Comparison of ENCODE assay signal across 2 cellular contexts in the genomic region with DNA sequence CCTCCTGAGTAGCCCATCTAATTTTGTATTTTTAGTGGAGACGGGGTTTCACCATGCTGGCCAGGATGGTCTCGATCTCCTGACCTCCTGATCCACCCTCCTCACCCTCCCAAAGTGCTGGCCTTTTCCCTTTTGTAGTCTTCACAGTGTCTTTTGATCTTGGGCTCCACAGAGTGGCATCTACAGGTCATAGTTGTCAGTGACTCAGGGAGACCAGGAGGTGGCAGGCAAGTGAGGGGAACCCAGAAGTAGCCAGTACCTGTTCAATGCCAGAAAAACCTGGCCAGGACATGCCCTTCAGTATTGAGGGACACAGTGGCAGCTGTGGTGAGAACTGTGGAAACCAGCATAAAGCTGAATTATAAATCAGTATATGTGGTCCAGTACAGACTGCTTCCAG.
TF ChIP-seq lines count a peak whose summit lies in the region.

No MANE protein-coding gene starts in this region.

TF ChIP-seq in SK-N-SH treated with all-trans-retinoic acid at 6 μM for 48 hours, 23 proteins besides CTCF, POLR2A, EP300 and RAD21 (continued from another document):
- TF ChIP-seq SNAI2 (CRISPR knock-in tag; IDR thresholded peaks at IDR 0.05) = no peak
- TF ChIP-seq ZNF8 (CRISPR knock-in tag; IDR thresholded peaks at IDR 0.05) = no peak
- TF ChIP-seq ZC3H10 (CRISPR knock-in tag; IDR thresholded peaks at IDR 0.05) = no peak
- TF ChIP-seq, protein P1, sequence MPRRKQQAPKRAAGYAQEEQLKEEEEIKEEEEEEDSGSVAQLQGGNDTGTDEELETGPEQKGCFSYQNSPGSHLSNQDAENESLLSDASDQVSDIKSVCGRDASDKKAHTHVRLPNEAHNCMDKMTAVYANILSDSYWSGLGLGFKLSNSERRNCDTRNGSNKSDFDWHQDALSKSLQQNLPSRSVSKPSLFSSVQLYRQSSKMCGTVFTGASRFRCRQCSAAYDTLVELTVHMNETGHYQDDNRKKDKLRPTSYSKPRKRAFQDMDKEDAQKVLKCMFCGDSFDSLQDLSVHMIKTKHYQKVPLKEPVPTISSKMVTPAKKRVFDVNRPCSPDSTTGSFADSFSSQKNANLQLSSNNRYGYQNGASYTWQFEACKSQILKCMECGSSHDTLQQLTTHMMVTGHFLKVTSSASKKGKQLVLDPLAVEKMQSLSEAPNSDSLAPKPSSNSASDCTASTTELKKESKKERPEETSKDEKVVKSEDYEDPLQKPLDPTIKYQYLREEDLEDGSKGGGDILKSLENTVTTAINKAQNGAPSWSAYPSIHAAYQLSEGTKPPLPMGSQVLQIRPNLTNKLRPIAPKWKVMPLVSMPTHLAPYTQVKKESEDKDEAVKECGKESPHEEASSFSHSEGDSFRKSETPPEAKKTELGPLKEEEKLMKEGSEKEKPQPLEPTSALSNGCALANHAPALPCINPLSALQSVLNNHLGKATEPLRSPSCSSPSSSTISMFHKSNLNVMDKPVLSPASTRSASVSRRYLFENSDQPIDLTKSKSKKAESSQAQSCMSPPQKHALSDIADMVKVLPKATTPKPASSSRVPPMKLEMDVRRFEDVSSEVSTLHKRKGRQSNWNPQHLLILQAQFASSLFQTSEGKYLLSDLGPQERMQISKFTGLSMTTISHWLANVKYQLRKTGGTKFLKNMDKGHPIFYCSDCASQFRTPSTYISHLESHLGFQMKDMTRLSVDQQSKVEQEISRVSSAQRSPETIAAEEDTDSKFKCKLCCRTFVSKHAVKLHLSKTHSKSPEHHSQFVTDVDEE (CRISPR knock-in tag; IDR thresholded peaks at IDR 0.05) = no peak
- TF ChIP-seq PPARA (CRISPR knock-in tag; IDR thresholded peaks at IDR 0.05; ENCODE audit: borderline replicate concordance) = no peak
- TF ChIP-seq, protein P2, sequence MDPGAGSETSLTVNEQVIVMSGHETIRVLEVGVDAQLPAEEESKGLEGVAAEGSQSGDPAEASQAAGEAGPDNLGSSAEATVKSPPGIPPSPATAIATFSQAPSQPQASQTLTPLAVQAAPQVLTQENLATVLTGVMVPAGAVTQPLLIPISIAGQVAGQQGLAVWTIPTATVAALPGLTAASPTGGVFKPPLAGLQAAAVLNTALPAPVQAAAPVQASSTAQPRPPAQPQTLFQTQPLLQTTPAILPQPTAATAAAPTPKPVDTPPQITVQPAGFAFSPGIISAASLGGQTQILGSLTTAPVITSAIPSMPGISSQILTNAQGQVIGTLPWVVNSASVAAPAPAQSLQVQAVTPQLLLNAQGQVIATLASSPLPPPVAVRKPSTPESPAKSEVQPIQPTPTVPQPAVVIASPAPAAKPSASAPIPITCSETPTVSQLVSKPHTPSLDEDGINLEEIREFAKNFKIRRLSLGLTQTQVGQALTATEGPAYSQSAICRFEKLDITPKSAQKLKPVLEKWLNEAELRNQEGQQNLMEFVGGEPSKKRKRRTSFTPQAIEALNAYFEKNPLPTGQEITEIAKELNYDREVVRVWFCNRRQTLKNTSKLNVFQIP (CRISPR knock-in tag; IDR thresholded peaks at IDR 0.05; ENCODE audit: borderline replicate concordance, low read depth) = no peak

TF ChIP-seq in SK-N-SH, 30 proteins besides CTCF, POLR2A, EP300 and RAD21 (continued from another document):
- TF ChIP-seq, protein P3, sequence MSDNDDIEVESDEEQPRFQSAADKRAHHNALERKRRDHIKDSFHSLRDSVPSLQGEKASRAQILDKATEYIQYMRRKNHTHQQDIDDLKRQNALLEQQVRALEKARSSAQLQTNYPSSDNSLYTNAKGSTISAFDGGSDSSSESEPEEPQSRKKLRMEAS (IDR thresholded peaks at IDR 0.05; ENCODE audit: low read depth) = no peak
- no peak for TF ChIP-seq FOXJ3 (CRISPR knock-in tag; IDR thresholded peaks at IDR 0.05)
- no peak for TF ChIP-seq YY1 (IDR thresholded peaks at IDR 0.05; ENCODE audit: low read depth)
- TF ChIP-seq, protein P4, sequence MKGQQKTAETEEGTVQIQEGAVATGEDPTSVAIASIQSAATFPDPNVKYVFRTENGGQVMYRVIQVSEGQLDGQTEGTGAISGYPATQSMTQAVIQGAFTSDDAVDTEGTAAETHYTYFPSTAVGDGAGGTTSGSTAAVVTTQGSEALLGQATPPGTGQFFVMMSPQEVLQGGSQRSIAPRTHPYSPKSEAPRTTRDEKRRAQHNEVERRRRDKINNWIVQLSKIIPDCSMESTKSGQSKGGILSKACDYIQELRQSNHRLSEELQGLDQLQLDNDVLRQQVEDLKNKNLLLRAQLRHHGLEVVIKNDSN (IDR thresholded peaks at IDR 0.05; ENCODE audit: borderline replicate concordance, low read depth) = no peak
- TF ChIP-seq RFX5 (IDR thresholded peaks at IDR 0.05; ENCODE audit: low read length) = no peak
- no peak for TF ChIP-seq POLR2AphosphoS5 (IDR thresholded peaks at IDR 0.05; ENCODE audit: low read depth, low read length)
- TF ChIP-seq MXI1 (IDR thresholded peaks at IDR 0.05; ENCODE audit: low read depth, low read length) = no peak
- TF ChIP-seq CHD2 (IDR thresholded peaks at IDR 0.05; ENCODE audit: low read length, partially characterized antibody) = no peak
- no peak for TF ChIP-seq NRF1 (IDR thresholded peaks at IDR 0.05; ENCODE audit: low read depth, low read length)
- no peak for TF ChIP-seq FOXM1 (IDR thresholded peaks at IDR 0.05; ENCODE audit: low read depth)
- TF ChIP-seq, protein P5, sequence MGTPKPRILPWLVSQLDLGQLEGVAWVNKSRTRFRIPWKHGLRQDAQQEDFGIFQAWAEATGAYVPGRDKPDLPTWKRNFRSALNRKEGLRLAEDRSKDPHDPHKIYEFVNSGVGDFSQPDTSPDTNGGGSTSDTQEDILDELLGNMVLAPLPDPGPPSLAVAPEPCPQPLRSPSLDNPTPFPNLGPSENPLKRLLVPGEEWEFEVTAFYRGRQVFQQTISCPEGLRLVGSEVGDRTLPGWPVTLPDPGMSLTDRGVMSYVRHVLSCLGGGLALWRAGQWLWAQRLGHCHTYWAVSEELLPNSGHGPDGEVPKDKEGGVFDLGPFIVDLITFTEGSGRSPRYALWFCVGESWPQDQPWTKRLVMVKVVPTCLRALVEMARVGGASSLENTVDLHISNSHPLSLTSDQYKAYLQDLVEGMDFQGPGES (IDR thresholded peaks at IDR 0.05; ENCODE audit: low read depth, low read length) = no peak
- TF ChIP-seq GABPA (IDR thresholded peaks at IDR 0.05; ENCODE audit: low read depth) = no peak
